ENCODE assay signal across 25 cellular contexts in genomic region chr22:21594865-21595452, GRCh38. TPM values are rescaled to one million over a fixed set of nuclear protein-coding genes. Genes with fewer than 3 reads are reported as not detected.
DNase-seq lines count a peak whose midpoint lies in the region; ATAC-seq, FAIRE-seq and TF ChIP-seq lines count a peak whose summit lies in the region.
"Had no signal": no experiment of that assay in that cellular context is flagged by ENCODE, and none has a peak within 500 bp of the region (broad histone marks: within the 10 kb centered on the region; RNA-seq: fewer than 3 reads in every experiment).

No MANE protein-coding gene starts in this region.

- peak; percentile 49 for DNase-seq in Right ventricle myocardium superior
- DNase-seq in right atrium auricular region (ENCODE audit: low spot score) = no peak
- peak; percentile 41 for DNase-seq in fibroblast of villous mesenchyme (ENCODE audit: low read depth)
- no peak for DNase-seq in natural killer cell
- DNase-seq in small intestine = no peak
- no peak for DNase-seq in stimulated activated CD8-positive, alpha-beta memory T cell treated with anti-CD3 and anti-CD28 coated beads, Interleukin-4, amount 100 ng/mL, for 48 hours
- no peak for DNase-seq in CD1c-positive myeloid dendritic cell (ENCODE audit: extremely low spot score)
- no peak for DNase-seq in H9
- DNase-seq: activated CD4-positive, alpha-beta T cell treated with anti-CD3 and anti-CD28 coated beads, Interleukin-2, amount 10 ng/mL, durations not matched to agents 7 days and 5 days; DMS153; dorsolateral prefrontal cortex; foreskin keratinocyte; GDM1; GM23248; KBM-7; kidney glomerular epithelial cell; MV-4-11; NCI-H187 treated with DMSO at 0.1 percent for 48 hours; NCI-H226; NCI-H82; OCI-M1 had no signal

- no peak overlapping the region for H3T11ph ChIP-seq in H9 (ENCODE audit: low read length)

- H3K36me3 ChIP-seq in right atrium auricular region (peaks cover 32% of the 10 kb centered on the region), small intestine (ENCODE audit: control insufficient read depth in 2 of 2, insufficient read depth in 2 of 2, low read length in 2 of 2) (peaks cover 4 to 22% of the 10 kb centered on the region in 2 donors)

- no peaks in the 10 kb centered on the region for H3K27me3 Mint-ChIP-seq in natural killer cell (ENCODE audit: low read depth in 2 of 2)
- H3K27me3 Mint-ChIP-seq in H9 (ENCODE audit: low read depth) = no peaks in the 10 kb centered on the region
- H3K27me3 Mint-ChIP-seq: activated CD4-positive, alpha-beta T cell treated with anti-CD3 and anti-CD28 coated beads, Interleukin-2, amount 10 ng/mL, durations not matched to agents 7 days and 5 days had no signal

- H3K27ac Mint-ChIP-seq in natural killer cell (peak overlapping the region; percentile 16 to 75), H9 (no peak overlapping the region)
- H3K27ac Mint-ChIP-seq: mesothelial cell of epicardium had no signal

- H3K36me3 Mint-ChIP-seq in natural killer cell (no peaks in the 10 kb centered on the region), H9 (ENCODE audit: insufficient read depth in 1 of 3, low read depth in 3 of 3) (peaks cover 34 to 53% (median 48%) of the 10 kb centered on the region in 3 experiments; a peak in 6 of 7 replicates)

- H4K91ac ChIP-seq in H9 (ENCODE audit: insufficient read length, low read depth, low read length) = no peak overlapping the region

- H3K14ac ChIP-seq in H9 (ENCODE audit: insufficient read depth, low read length) = no peak overlapping the region

- H3K4me1 ChIP-seq in right atrium auricular region (peaks cover 0 to 56% of the 10 kb centered on the region in 2 donors), small intestine (ENCODE audit: control insufficient read depth in 2 of 2, insufficient read depth in 1 of 2, low read depth in 1 of 2, low read length in 1 of 2) (no peaks in the 10 kb centered on the region), H9 (ENCODE audit: insufficient read depth, low read length) (no peaks in the 10 kb centered on the region)
- H3K4me1 ChIP-seq: foreskin keratinocyte had no signal

- H2BK20ac ChIP-seq in H9 (ENCODE audit: low read depth, low read length, poor library complexity, severe bottlenecking) = no peak overlapping the region

- H3K4ac ChIP-seq in H9 (ENCODE audit: low read depth, low read length) = no peak overlapping the region

- ATAC-seq in Right ventricle myocardium superior (ENCODE audit: poor library complexity) = peak; percentile 76
- no peak for ATAC-seq in natural killer cell
- ATAC-seq: foreskin keratinocyte had no signal

- no peaks in the 10 kb centered on the region for H3K27me3 ChIP-seq in right atrium auricular region
- H3K27me3 ChIP-seq in small intestine (ENCODE audit: control insufficient read depth in 2 of 2, insufficient read depth in 2 of 2, low read length in 2 of 2) = no peaks in the 10 kb centered on the region
- no peaks in the 10 kb centered on the region for H3K27me3 ChIP-seq in H9 (ENCODE audit: insufficient read depth, low read length)
- H3K27me3 ChIP-seq: BLaER1 treated with 17β-estradiol and CSF1 and Interleukin-3, amounts not matched to agents 10 nM and 100 nM; dorsolateral prefrontal cortex; foreskin keratinocyte had no signal

- no peak overlapping the region for H3K4me2 ChIP-seq in H9 (ENCODE audit: insufficient read depth, insufficient read length, low read length)
- H3K4me2 ChIP-seq: BLaER1 treated with 17β-estradiol and CSF1 and Interleukin-3, amounts not matched to agents 10 nM and 100 nM had no signal

- H3K9me3 ChIP-seq in right atrium auricular region = no peaks in the 10 kb centered on the region
- no peaks in the 10 kb centered on the region for H3K9me3 ChIP-seq in small intestine (ENCODE audit: control insufficient read depth, low read depth)
- no peaks in the 10 kb centered on the region for H3K9me3 ChIP-seq in H9 (ENCODE audit: control insufficient read depth, low read depth, low read length)
- H3K9me3 ChIP-seq: BLaER1 treated with 17β-estradiol and CSF1 and Interleukin-3, amounts not matched to agents 10 nM and 100 nM had no signal

- H3K56ac ChIP-seq in H9 (ENCODE audit: insufficient read length, low read depth, low read length) = no peak overlapping the region

- H3K4me3 ChIP-seq in right atrium auricular region = no peak overlapping the region
- no peak overlapping the region for H3K4me3 ChIP-seq in fibroblast of villous mesenchyme (ENCODE audit: low read depth, low read length)
- no peak overlapping the region for H3K4me3 ChIP-seq in small intestine (ENCODE audit: low read depth in 1 of 2, low read length in 2 of 2)
- H3K4me3 ChIP-seq: BLaER1 treated with 17β-estradiol and CSF1 and Interleukin-3, amounts not matched to agents 10 nM and 100 nM; dorsolateral prefrontal cortex; GM23248 had no signal

- TF ChIP-seq CTCF in right atrium auricular region (IDR thresholded peaks at IDR 0.05) (no peak), fibroblast of villous mesenchyme (IDR thresholded peaks at IDR 0.05; ENCODE audit: insufficient read depth, low read depth, low read length) (no peak), natural killer cell (IDR thresholded peaks at IDR 0.05) (no peak), H9 (conservative IDR thresholded peaks at IDR 0.05) (no peak)

- no peak overlapping the region for H2BK120ac ChIP-seq in H9 (ENCODE audit: low read depth, low read length, poor library complexity, severe bottlenecking)

- no peak overlapping the region for H2AK5ac ChIP-seq in H9 (ENCODE audit: insufficient read length, low read length)

- FAIRE-seq in small intestine (lab: Jason Lieb, UNC) = no peak
- FAIRE-seq: GM19239 had no signal

- H2BK15ac ChIP-seq in H9 (ENCODE audit: low read depth, low read length) = no peak overlapping the region

- no peak overlapping the region for H2AFZ ChIP-seq in H9 (ENCODE audit: low read length)
- H2AFZ ChIP-seq: GM23248 had no signal

- 77 to 90% (median 88%) methylated on average over 5 of the region's 5 CpGs for WGBS in small intestine, 3 donors
- no CpG with 5 or more reads among the region's 5 CpGs for whole genome bisulfite sequencing in H9 (ENCODE audit: extremely low coverage, insufficient read length, low lambda C conversion rate)

- no peak overlapping the region for H3K23ac ChIP-seq in H9 (ENCODE audit: insufficient read length, low read depth, low read length)

- peak overlapping the region in 1 of 2 donors; percentile 45 for H3K27ac ChIP-seq in right atrium auricular region
- H3K27ac ChIP-seq in small intestine (ENCODE audit: low read depth in 1 of 2, low read length in 1 of 2) = no peak overlapping the region
- H3K27ac ChIP-seq in H9 (ENCODE audit: insufficient read length, low read depth, low read length) = no peak overlapping the region
- H3K27ac ChIP-seq: BLaER1 treated with 17β-estradiol and CSF1 and Interleukin-3, amounts not matched to agents 10 nM and 100 nM; epithelial cell of prostate; foreskin keratinocyte; GM23248 had no signal

- intact Hi-C loops in Right ventricle myocardium superior (cut with DNase I) = no loop called here
- intact Hi-C loops in natural killer cell (cut with micrococcal nuclease) = no loop called here

- no peak overlapping the region for H3K9ac ChIP-seq in H9 (ENCODE audit: extremely low read depth, insufficient read length, low read length)
- H3K9ac ChIP-seq: BLaER1 treated with 17β-estradiol and CSF1 and Interleukin-3, amounts not matched to agents 10 nM and 100 nM; GM23248 had no signal

- no peak overlapping the region for H3K18ac ChIP-seq in H9 (ENCODE audit: insufficient read length, low read depth, low read length)

- H3K23me2 ChIP-seq in H9 (ENCODE audit: insufficient read length, low read depth, low read length, poor library complexity, severe bottlenecking) = peaks cover 3% of the 10 kb centered on the region

- no peak overlapping the region for H4K5ac ChIP-seq in H9 (ENCODE audit: insufficient read length, low read depth, low read length)

- H2BK5ac ChIP-seq in H9 (ENCODE audit: insufficient read length, low read length) = no peak overlapping the region

- H2BK12ac ChIP-seq in H9 (ENCODE audit: insufficient read length, low read depth, low read length) = no peak overlapping the region

- peaks cover 2% of the 10 kb centered on the region for H4K20me1 ChIP-seq in H9 (ENCODE audit: control insufficient read depth, insufficient read depth, insufficient read length)

- peaks cover 17% of the 10 kb centered on the region for H3K79me1 ChIP-seq in H9 (ENCODE audit: insufficient read depth, low read depth, low read length, poor library complexity, severe bottlenecking)

- H3K4me3 Mint-ChIP-seq in natural killer cell (no peak overlapping the region), H9 (no peak overlapping the region)
- H3K4me3 Mint-ChIP-seq: activated CD4-positive, alpha-beta T cell treated with anti-CD3 and anti-CD28 coated beads, Interleukin-2, amount 10 ng/mL, durations not matched to agents 7 days and 5 days; mesothelial cell of epicardium had no signal

- H3K9me3 Mint-ChIP-seq in natural killer cell = no peaks in the 10 kb centered on the region
- H3K9me3 Mint-ChIP-seq in H9 = no peaks in the 10 kb centered on the region
- H3K9me3 Mint-ChIP-seq: activated CD4-positive, alpha-beta T cell treated with anti-CD3 and anti-CD28 coated beads, Interleukin-2, amount 10 ng/mL, durations not matched to agents 7 days and 5 days; mesothelial cell of epicardium had no signal

- H3K79me2 ChIP-seq in H9 (ENCODE audit: insufficient read depth, low read length) = peaks cover 39% of the 10 kb centered on the region; the same call in 1 of the 2 replicates

- peaks cover 66 to 69% of the 10 kb centered on the region in 2 donors for H3K4me1 Mint-ChIP-seq in natural killer cell
- H3K4me1 Mint-ChIP-seq in H9 = peaks cover 9 to 15% of the 10 kb centered on the region in 2 experiments

- H4K8ac ChIP-seq in H9 (replicated peaks; ENCODE audit: insufficient read length, low read depth, low read length) = no peak overlapping the region

RNA-seq across cellular contexts. Expression of gene UBE2L3, which starts 27.4 kb away (rescaled TPM):
- total RNA-seq in Right ventricle myocardium superior (46.7 TPM), right atrium auricular region (10 to 100 TPM; 46.9 to 62.2 TPM), fibroblast of villous mesenchyme (43.5 and 56.1 TPM in 2 replicates), natural killer cell (10 to 100 TPM; 30.7 to 39.8 (median 39.7) TPM), H9 (2021) (78.7 and 79.7 TPM in 2 replicates)
- polyA plus RNA-seq in small intestine = 10 to 100 TPM; 62.5 to 82.1 (median 67.0) TPM

RNA-seq across cellular contexts. Expression of gene YDJC, which starts 34.9 kb away (rescaled TPM):
- 4.5 TPM for total RNA-seq in Right ventricle myocardium superior
- total RNA-seq in right atrium auricular region = 10 to 100 TPM; 15.2 to 20.5 TPM
- total RNA-seq in fibroblast of villous mesenchyme = 19.0 and 27.1 TPM in 2 replicates
- total RNA-seq in natural killer cell = 10 to 100 TPM; 20.5 to 24.4 (median 21.6) TPM
- 10 to 100 TPM; 38.8 to 46.7 (median 45.6) TPM for polyA plus RNA-seq in small intestine
- 29.8 and 30.2 TPM in 2 replicates for total RNA-seq in H9 (2021)

RNA-seq across cellular contexts. Expression of gene CCDC116, which starts 37.6 kb away (rescaled TPM):
- total RNA-seq in Right ventricle myocardium superior (0.24 TPM), right atrium auricular region (not detected), fibroblast of villous mesenchyme (0.32 and 0.43 TPM in 2 replicates), natural killer cell (under 1 TPM in 1 of 3 donors, not detected in 2; 0.43 TPM), H9 (2021) (0.22 and 0.63 TPM in 2 replicates)
- polyA plus RNA-seq in small intestine = under 1 TPM; 0.22 to 0.40 (median 0.27) TPM

RNA-seq across cellular contexts. Expression of gene RIMBP3C, which starts 43.7 kb away (rescaled TPM):
- total RNA-seq in Right ventricle myocardium superior (not detected), right atrium auricular region (under 1 TPM in 1 of 2 donors, not detected in 1; 0.04 TPM), fibroblast of villous mesenchyme (0.43 and 0.64 TPM in 2 replicates), natural killer cell (1 to 10 TPM in 1 of 3 donors, under 1 TPM in 2; 0.35 to 1.0 (median 0.38) TPM), H9 (2021) (0.22 and 0.44 TPM in 2 replicates)
- under 1 TPM in 1 of 3 donors, not detected in 2; 0.04 TPM for polyA plus RNA-seq in small intestine
- polyA plus RNA-seq: GM23248 had no signal

RNA-seq across cellular contexts. Expression of gene SDF2L1, which starts 47.1 kb away (rescaled TPM):
- total RNA-seq in Right ventricle myocardium superior (20.4 TPM), right atrium auricular region (10 to 100 TPM; 25.9 to 40.5 TPM), fibroblast of villous mesenchyme (22.0 and 27.7 TPM in 2 replicates), natural killer cell (10 to 100 TPM; 38.3 to 55.8 (median 40.3) TPM), H9 (2021) (36.0 TPM in 2 replicates)
- 100 to 1,000 TPM in 1 of 3 donors, 10 to 100 TPM in 2; 25.9 to 125 (median 59.2) TPM for polyA plus RNA-seq in small intestine

Comparison
In these comparisons a context has a peak if more than half of its experiments do, and no peak if none do; other contexts are left out.
1. DNase-seq: peak in Right ventricle myocardium superior (single experiment) and fibroblast of villous mesenchyme (single experiment); none in right atrium auricular region (single experiment), natural killer cell (single experiment), small intestine (single experiment), stimulated activated CD8-positive, alpha-beta memory T cell treated with anti-CD3 and anti-CD28 coated beads, Interleukin-4, amount 100 ng/mL, for 48 hours (single experiment), CD1c-positive myeloid dendritic cell (single experiment) and H9 (single experiment).
2. H3K27ac Mint-ChIP-seq: peak in natural killer cell (2 of 2); none in H9 (0 of 3).